1 cellular context compared by ENCODE assay signal in the genomic region with DNA sequence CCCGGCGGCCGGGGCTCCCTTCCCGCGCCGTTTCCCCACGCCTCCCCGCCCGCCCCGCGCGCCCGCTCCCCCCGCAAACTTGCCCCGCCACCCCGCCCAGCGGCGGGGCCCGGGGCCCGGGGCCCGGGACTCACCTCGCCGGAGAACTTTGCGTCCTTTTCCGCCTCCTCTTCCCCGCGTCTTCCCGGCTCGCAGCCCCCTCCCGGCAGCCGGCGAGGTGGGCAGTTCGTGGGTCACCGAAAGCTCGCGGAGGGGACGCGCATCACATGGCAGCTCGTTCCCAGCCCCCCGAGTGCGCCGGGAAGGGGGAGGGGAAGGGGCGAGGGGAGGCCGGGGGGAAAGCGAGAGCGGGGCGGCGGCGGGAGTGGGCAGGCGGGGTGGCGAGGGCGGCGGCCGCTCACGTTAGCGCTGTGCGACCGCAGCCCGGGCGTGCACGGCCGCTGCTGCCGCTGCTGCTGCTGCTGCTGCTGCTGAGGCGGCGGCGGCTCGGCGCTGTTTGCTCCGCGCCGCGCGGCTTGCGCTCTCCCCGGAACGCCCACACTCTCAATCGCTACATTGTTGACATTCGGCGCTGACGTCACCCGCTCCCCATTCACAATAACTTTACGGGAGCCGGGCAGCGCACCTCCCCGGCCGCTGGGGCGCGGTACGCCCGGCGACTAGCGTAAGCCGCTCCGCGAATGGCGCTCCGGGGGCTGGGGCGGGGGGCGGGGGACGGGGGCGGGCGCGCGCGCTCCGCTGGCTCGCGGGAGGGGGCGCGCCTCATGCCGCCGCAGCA.
A peak's percentile ranks its signal among the peaks of the same experiment; 100 is the strongest.
TF ChIP-seq lines count a peak whose summit lies in the region.

A gene (minus strand): TSS at position 498 of the 778 bp plus-strand sequence. CDS start 287,999 bp downstream, outside the sequence.

TF ChIP-seq in HepG2, 621 proteins besides CTCF, POLR2A, EP300 and RAD21 (continued from another document):
- TF ChIP-seq, protein P1, sequence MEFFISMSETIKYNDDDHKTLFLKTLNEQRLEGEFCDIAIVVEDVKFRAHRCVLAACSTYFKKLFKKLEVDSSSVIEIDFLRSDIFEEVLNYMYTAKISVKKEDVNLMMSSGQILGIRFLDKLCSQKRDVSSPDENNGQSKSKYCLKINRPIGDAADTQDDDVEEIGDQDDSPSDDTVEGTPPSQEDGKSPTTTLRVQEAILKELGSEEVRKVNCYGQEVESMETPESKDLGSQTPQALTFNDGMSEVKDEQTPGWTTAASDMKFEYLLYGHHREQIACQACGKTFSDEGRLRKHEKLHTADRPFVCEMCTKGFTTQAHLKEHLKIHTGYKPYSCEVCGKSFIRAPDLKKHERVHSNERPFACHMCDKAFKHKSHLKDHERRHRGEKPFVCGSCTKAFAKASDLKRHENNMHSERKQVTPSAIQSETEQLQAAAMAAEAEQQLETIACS (CRISPR knock-in tag; IDR thresholded peaks at IDR 0.05) = peak; percentile 55; the same call in 1 of the 2 replicates
- TF ChIP-seq, protein P2, sequence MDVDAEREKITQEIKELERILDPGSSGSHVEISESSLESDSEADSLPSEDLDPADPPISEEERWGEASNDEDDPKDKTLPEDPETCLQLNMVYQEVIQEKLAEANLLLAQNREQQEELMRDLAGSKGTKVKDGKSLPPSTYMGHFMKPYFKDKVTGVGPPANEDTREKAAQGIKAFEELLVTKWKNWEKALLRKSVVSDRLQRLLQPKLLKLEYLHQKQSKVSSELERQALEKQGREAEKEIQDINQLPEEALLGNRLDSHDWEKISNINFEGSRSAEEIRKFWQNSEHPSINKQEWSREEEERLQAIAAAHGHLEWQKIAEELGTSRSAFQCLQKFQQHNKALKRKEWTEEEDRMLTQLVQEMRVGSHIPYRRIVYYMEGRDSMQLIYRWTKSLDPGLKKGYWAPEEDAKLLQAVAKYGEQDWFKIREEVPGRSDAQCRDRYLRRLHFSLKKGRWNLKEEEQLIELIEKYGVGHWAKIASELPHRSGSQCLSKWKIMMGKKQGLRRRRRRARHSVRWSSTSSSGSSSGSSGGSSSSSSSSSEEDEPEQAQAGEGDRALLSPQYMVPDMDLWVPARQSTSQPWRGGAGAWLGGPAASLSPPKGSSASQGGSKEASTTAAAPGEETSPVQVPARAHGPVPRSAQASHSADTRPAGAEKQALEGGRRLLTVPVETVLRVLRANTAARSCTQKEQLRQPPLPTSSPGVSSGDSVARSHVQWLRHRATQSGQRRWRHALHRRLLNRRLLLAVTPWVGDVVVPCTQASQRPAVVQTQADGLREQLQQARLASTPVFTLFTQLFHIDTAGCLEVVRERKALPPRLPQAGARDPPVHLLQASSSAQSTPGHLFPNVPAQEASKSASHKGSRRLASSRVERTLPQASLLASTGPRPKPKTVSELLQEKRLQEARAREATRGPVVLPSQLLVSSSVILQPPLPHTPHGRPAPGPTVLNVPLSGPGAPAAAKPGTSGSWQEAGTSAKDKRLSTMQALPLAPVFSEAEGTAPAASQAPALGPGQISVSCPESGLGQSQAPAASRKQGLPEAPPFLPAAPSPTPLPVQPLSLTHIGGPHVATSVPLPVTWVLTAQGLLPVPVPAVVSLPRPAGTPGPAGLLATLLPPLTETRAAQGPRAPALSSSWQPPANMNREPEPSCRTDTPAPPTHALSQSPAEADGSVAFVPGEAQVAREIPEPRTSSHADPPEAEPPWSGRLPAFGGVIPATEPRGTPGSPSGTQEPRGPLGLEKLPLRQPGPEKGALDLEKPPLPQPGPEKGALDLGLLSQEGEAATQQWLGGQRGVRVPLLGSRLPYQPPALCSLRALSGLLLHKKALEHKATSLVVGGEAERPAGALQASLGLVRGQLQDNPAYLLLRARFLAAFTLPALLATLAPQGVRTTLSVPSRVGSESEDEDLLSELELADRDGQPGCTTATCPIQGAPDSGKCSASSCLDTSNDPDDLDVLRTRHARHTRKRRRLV (CRISPR knock-in tag; IDR thresholded peaks at IDR 0.05) = no peak
- TF ChIP-seq PHF8 (CRISPR knock-in tag; IDR thresholded peaks at IDR 0.05) (0 out of 2 replicates have a peak, but pooled peaks have one; percentile 21), ZNF720 (CRISPR knock-in tag; IDR thresholded peaks at IDR 0.05) (no peak), YEATS4 (CRISPR knock-in tag; IDR thresholded peaks at IDR 0.05; ENCODE audit: borderline replicate concordance) (0 out of 2 replicates have a peak, but pooled peaks have one; percentile 40), FOSL2 (CRISPR knock-in tag; IDR thresholded peaks at IDR 0.05) (peak; percentile 66), NAIF1 (CRISPR knock-in tag; IDR thresholded peaks at IDR 0.05; ENCODE audit: borderline replicate concordance) (peak; percentile 99)
- TF ChIP-seq, protein P3, sequence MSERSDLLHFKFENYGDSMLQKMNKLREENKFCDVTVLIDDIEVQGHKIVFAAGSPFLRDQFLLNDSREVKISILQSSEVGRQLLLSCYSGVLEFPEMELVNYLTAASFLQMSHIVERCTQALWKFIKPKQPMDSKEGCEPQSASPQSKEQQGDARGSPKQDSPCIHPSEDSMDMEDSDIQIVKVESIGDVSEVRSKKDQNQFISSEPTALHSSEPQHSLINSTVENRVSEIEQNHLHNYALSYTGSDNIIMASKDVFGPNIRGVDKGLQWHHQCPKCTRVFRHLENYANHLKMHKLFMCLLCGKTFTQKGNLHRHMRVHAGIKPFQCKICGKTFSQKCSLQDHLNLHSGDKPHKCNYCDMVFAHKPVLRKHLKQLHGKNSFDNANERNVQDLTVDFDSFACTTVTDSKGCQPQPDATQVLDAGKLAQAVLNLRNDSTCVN (CRISPR knock-in tag; IDR thresholded peaks at IDR 0.05; ENCODE audit: borderline replicate concordance) = no peak
TF ChIP-seq in HepG2: peak in this region for 21.
